ENCODE assay signal across 9 cellular contexts in the genomic region with DNA sequence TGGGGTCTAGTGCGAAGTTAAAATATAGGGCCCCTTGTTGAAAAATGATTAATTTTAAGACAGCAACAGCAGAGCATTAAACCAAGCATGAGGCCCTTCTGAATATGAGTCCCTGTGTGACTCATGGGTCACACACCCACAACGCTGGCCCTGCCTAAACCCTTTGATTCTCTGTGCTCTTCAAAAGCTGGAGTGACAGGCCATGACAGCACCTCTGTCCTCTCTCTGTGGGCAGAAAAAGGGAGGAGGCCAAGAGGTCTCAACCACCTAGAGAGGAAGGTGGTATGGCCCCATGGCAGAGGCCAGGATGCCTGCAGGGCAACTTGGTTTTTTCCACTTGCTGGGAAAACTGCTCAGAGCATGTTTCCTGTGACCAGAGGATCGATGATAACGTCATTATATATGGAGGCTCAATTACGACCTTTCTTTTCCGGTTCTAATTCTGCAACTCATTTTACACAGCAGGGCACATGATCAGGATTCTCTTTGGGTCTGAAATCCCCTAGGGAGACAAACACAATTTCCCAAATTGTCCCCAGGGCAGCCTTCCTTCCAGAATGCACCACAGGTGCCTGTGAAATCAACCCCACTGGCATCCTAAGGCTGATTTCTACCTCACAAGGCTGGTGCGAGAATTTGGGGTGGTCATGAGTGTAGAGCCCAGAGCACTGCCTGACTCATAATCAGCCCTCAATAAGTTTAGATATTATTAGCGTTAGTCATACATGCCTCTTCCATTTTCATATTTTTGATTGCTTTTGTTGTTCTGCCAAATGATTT.
DNase-seq lines count a peak whose midpoint lies in the region; ATAC-seq and TF ChIP-seq lines count a peak whose summit lies in the region.
"Had no signal": no experiment of that assay in that cellular context is flagged by ENCODE, and none has a peak within 500 bp of the region (broad histone marks: within the 10 kb centered on the region; RNA-seq: fewer than 3 reads in every experiment).

No MANE protein-coding gene starts in this region.

- ATAC-seq in T-helper 17 cell (no peak), foreskin keratinocyte (peak; percentile 89), sciatic nerve (no peak)
- ATAC-seq in stimulated activated naive CD8-positive, alpha-beta T cell treated with anti-CD3 and anti-CD28 coated beads, Interleukin-15, amount 100 ng/mL, for 72 hours, result peak; percentile 99

- intact Hi-C loops in sciatic nerve (cut with DNase I), result no loop called here

- no peak for TF ChIP-seq CTCF in foreskin keratinocyte (conservative IDR thresholded peaks at IDR 0.05)

- H3K9me3 ChIP-seq in T-helper 17 cell (ENCODE audit: control insufficient read depth, low read length, poor library complexity, severe bottlenecking), result no peaks in the 10 kb centered on the region

- no peaks in the 10 kb centered on the region for H3K27me3 ChIP-seq in foreskin keratinocyte

- peak overlapping the region; percentile 85 for H3K27ac ChIP-seq in foreskin keratinocyte
- H3K27ac ChIP-seq: C4-2B had no signal

- H3K9me3 Mint-ChIP-seq in stimulated activated naive CD8-positive, alpha-beta T cell treated with anti-CD3 and anti-CD28 coated beads, Interleukin-15, amount 100 ng/mL, for 72 hours, result no peaks in the 10 kb centered on the region

- peaks cover 3% of the 10 kb centered on the region for H3K4me1 Mint-ChIP-seq in T-helper 17 cell
- peaks cover 40% of the 10 kb centered on the region for H3K4me1 Mint-ChIP-seq in stimulated activated naive CD8-positive, alpha-beta T cell treated with anti-CD3 and anti-CD28 coated beads, Interleukin-15, amount 100 ng/mL, for 72 hours

- H3K4me1 ChIP-seq in foreskin keratinocyte, result peaks cover 36% of the 10 kb centered on the region

- peak; percentile 71 for DNase-seq in activated CD8-positive, alpha-beta memory T cell treated with anti-CD3 and anti-CD28 coated beads for 24 hours
- DNase-seq in activated CD8-positive, alpha-beta memory T cell treated with anti-CD3 and anti-CD28 coated beads, Interleukin-2, amount 50 U/mL, for 4 hours, result no peak
- DNase-seq in T-helper 17 cell, result no peak
- peak; percentile 66 to 80 for DNase-seq in foreskin keratinocyte
- DNase-seq in stimulated activated naive CD8-positive, alpha-beta T cell treated with anti-CD3 and anti-CD28 coated beads, Interleukin-15, amount 100 ng/mL, for 72 hours, result peak; percentile 62 to 77
- DNase-seq in sciatic nerve (ENCODE audit: low spot score), result no peak
- DNase-seq in D341Med (ENCODE audit: low spot score), result no peak
- no peak for DNase-seq in GM19238 (ENCODE audit: insufficient read length, low spot score)

- no peaks in the 10 kb centered on the region for H3K36me3 Mint-ChIP-seq in T-helper 17 cell (ENCODE audit: low read depth)

- H3K27ac Mint-ChIP-seq in T-helper 17 cell, result peak overlapping the region; percentile 63
- H3K27ac Mint-ChIP-seq in stimulated activated naive CD8-positive, alpha-beta T cell treated with anti-CD3 and anti-CD28 coated beads, Interleukin-15, amount 100 ng/mL, for 72 hours, result peak overlapping the region; percentile 83 to 94

- no peaks in the 10 kb centered on the region for H3K27me3 Mint-ChIP-seq in T-helper 17 cell
- no peaks in the 10 kb centered on the region for H3K27me3 Mint-ChIP-seq in stimulated activated naive CD8-positive, alpha-beta T cell treated with anti-CD3 and anti-CD28 coated beads, Interleukin-15, amount 100 ng/mL, for 72 hours

- H3K4me3 Mint-ChIP-seq in T-helper 17 cell, result peak overlapping the region; percentile 25
- peak overlapping the region; percentile 66 to 70 for H3K4me3 Mint-ChIP-seq in stimulated activated naive CD8-positive, alpha-beta T cell treated with anti-CD3 and anti-CD28 coated beads, Interleukin-15, amount 100 ng/mL, for 72 hours

Comparison
In these comparisons a context has a peak if more than half of its experiments do, and no peak if none do; other contexts are left out.
1. DNase-seq: peak in activated CD8-positive, alpha-beta memory T cell treated with anti-CD3 and anti-CD28 coated beads for 24 hours (single experiment), foreskin keratinocyte (2 of 2) and stimulated activated naive CD8-positive, alpha-beta T cell treated with anti-CD3 and anti-CD28 coated beads, Interleukin-15, amount 100 ng/mL, for 72 hours (2 of 2); none in activated CD8-positive, alpha-beta memory T cell treated with anti-CD3 and anti-CD28 coated beads, Interleukin-2, amount 50 U/mL, for 4 hours (single experiment), T-helper 17 cell (0 of 3), sciatic nerve (single experiment), D341Med (single experiment) and GM19238 (single experiment).
2. ATAC-seq: peak in foreskin keratinocyte (single experiment) and stimulated activated naive CD8-positive, alpha-beta T cell treated with anti-CD3 and anti-CD28 coated beads, Interleukin-15, amount 100 ng/mL, for 72 hours (single experiment); none in T-helper 17 cell (single experiment) and sciatic nerve (single experiment).